ENCODE assay signal across 9 cellular contexts in the genomic region with DNA sequence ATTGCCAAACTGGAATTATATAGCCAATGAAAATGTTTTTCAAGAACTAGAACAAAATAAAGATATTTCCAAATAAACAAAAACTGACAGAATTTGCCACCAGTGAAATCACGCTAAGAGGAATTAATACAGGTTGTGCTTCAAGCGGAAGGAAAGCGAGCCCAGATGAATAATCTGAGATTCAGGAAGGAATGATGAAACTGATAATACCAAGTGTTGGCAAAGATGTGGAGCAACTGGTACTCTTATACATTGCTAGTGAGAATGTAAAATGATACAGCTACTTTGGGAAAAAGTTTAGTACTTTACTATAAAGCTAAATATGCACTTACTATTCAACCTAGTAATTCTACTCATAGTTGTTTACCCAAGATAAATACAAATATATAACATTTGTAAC. TPM values are rescaled to one million over a fixed set of nuclear protein-coding genes. Genes with fewer than 3 reads are reported as not detected.
"Had no signal": no experiment of that assay in that cellular context is flagged by ENCODE, and none has a peak within 500 bp of the region (broad histone marks: within the 10 kb centered on the region; RNA-seq: fewer than 3 reads in every experiment).

No MANE protein-coding gene starts in this region.

- FAIRE-seq: G401.6, GM12878, GM12891, GM12892, GM18507, GM19239 had no signal

- ATAC-seq: GM12878 had no signal

- DNase-seq: GDM1, GF-D8 had no signal

- H3K4me3 ChIP-seq: GM12878 had no signal

RNA-seq across cellular contexts. Expression of a gene that starts 30.8 kb away (rescaled TPM):
- total RNA-seq: G401, GM12878 had no signal
- polyA plus RNA-seq: GM12878 had no signal

RNA-seq across cellular contexts. Expression of a gene that starts 42.1 kb away (rescaled TPM):
- total RNA-seq: G401, GM12878 had no signal
- polyA plus RNA-seq: GM12878 had no signal
